In the genomic region with DNA sequence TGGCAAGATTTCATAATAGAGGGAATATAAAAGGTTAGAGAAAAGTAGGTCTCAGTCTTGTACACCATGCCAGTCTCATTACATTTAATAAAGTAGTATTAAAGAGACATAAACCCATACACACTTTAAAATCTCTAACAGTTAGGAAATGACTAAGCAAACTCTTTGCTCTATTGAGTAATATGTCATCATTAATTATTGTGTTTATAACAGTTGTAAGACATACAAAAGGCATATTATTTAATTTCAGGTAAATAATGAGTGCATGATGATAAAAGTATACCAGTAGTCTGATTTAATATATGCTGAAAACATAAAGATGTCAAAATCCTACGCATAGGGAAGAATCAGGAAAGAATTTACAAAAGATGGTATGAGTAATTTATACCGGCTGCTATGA, we compare ENCODE assay signal across 23 cellular contexts. TPM values are rescaled to one million over a fixed set of nuclear protein-coding genes. Genes with fewer than 3 reads are reported as not detected.
A peak's percentile ranks its signal among the peaks of the same experiment; 100 is the strongest.
DNase-seq lines count a peak whose midpoint lies in the region; TF ChIP-seq lines count a peak whose summit lies in the region.
"Had no signal": no experiment of that assay in that cellular context is flagged by ENCODE, and none has a peak within 500 bp of the region (broad histone marks: within the 10 kb centered on the region; RNA-seq: fewer than 3 reads in every experiment).

No MANE protein-coding gene starts in this region.

- TF ChIP-seq CTCF in MCF 10A (IDR thresholded peaks at IDR 0.05; ENCODE audit: unreplicated experiment) = no peak
- no peak for TF ChIP-seq CTCF in breast epithelium (IDR thresholded peaks at IDR 0.05)
- no peak for TF ChIP-seq CTCF in RWPE1 (conservative IDR thresholded peaks at IDR 0.05; ENCODE audit: low read depth)
- no peak for TF ChIP-seq CTCF in epithelial cell of esophagus (IDR thresholded peaks at IDR 0.05; ENCODE audit: insufficient read depth, low read depth, low read length, missing control alignments)
- TF ChIP-seq CTCF in brain microvascular endothelial cell (IDR thresholded peaks at IDR 0.05; ENCODE audit: low read depth, low read length, missing control alignments) = no peak

- no peak overlapping the region for H3K4me3 Mint-ChIP-seq in MCF 10A (ENCODE audit: unreplicated experiment)
- H3K4me3 Mint-ChIP-seq: CD4-positive, alpha-beta T cell had no signal

- in situ Hi-C loops in brain microvascular endothelial cell (cut with HindIII; ENCODE audit: low pct_ligation_motif_present, low sequenced_read_pairs) = no loop called here

- H3K4me3 ChIP-seq in breast epithelium (no peak overlapping the region), epithelial cell of esophagus (ENCODE audit: low read length) (no peak overlapping the region), brain microvascular endothelial cell (ENCODE audit: low read depth, low read length) (no peak overlapping the region)
- H3K4me3 ChIP-seq: BLaER1 had no signal

- no TSS peak for BruUV-seq in MCF 10A (replicated peaks; lab: Mats Ljungman, UMichigan)

- CTCF ChIA-PET in MCF 10A (lab: Yijun Ruan, JAX) = interaction anchor here (0.6 to 1.6 kb wide), 4 partner anchors 9 to 137 kb away, joined by 3 to 11 read pairs (median 4); no protein-coding TSS in a partner anchor
- CTCF ChIA-PET in RWPE1 (lab: Yijun Ruan, JAX) = interaction anchor here (1.2 kb wide), 1 partner anchor 84 kb away, joined by 5 read pairs; no protein-coding TSS in a partner anchor

- no peaks in the 10 kb centered on the region for H3K4me1 ChIP-seq in breast epithelium
- H3K4me1 ChIP-seq: BLaER1 had no signal

- intact Hi-C loops in MCF 10A (cut with micrococcal nuclease) (no loop called here), breast epithelium (cut with DNase I; ENCODE audit: low total_unique reads) (no loop called here)

- DNase-seq in MCF 10A (ENCODE audit: unreplicated experiment) = peak; percentile 38
- DNase-seq in breast epithelium (ENCODE audit: low spot score in 2 of 2) = no peak
- peak; percentile 30 for DNase-seq in RWPE1 (ENCODE audit: low spot score)
- DNase-seq in epithelial cell of esophagus (ENCODE audit: low read depth) = peak; percentile 49
- no peak for DNase-seq in activated T-cell treated with anti-CD3 and anti-CD28 coated beads for 4 hours
- DNase-seq in NCI-H2107 treated with DMSO at 0.1 percent for 48 hours (lab: John Stamatoyannopoulos, UW; ENCODE audit: unreplicated experiment) = no peak
- DNase-seq in HuH-7.5 (ENCODE audit: low spot score) = no peak
- no peak for DNase-seq in brain microvascular endothelial cell
- DNase-seq: 8988T; CD4-positive, alpha-beta T cell; DMS 273 treated with DMSO at 0.1 percent for 48 hours; DMS79; EL; GF-D8; IMR-90; KG1; MM.1S; NCI-H2029; NCI-H446 treated with DMSO at 0.1 percent for 48 hours; RPMI8226; SHP77 treated with DMSO at 0.1 percent for 48 hours; SW 1271 had no signal

- H3K27ac ChIP-seq in breast epithelium (no peak overlapping the region), RWPE1 (no peak overlapping the region), brain microvascular endothelial cell (no peak overlapping the region)
- H3K27ac ChIP-seq: BLaER1 had no signal

- H3K4me1 Mint-ChIP-seq in MCF 10A (ENCODE audit: insufficient read depth, unreplicated experiment) = peaks cover 14% of the 10 kb centered on the region

- H3K36me3 ChIP-seq in breast epithelium (no peaks in the 10 kb centered on the region), brain microvascular endothelial cell (replicated peaks) (no peaks in the 10 kb centered on the region)
- H3K36me3 ChIP-seq: BLaER1 had no signal

- H3K27me3 ChIP-seq in breast epithelium = no peaks in the 10 kb centered on the region
- no peaks in the 10 kb centered on the region for H3K27me3 ChIP-seq in brain microvascular endothelial cell (replicated peaks)
- H3K27me3 ChIP-seq: BLaER1 had no signal

- POLR2A ChIA-PET in MCF 10A (lab: Yijun Ruan, JAX) (interaction anchor here (0.7 to 0.9 kb wide), 2 partner anchors 13 to 93 kb away, joined by 3 to 4 read pairs; a partner anchor contains a TSS), RWPE1 (lab: Yijun Ruan, JAX; ENCODE audit: low non-redundant PET) (no interaction called here)

- no peak for TF ChIP-seq POLR2A in breast epithelium (IDR thresholded peaks at IDR 0.05)

- H3K27me3 Mint-ChIP-seq in MCF 10A (ENCODE audit: insufficient read depth, unreplicated experiment) = no peaks in the 10 kb centered on the region

- H3K27ac Mint-ChIP-seq in MCF 10A (ENCODE audit: low read depth, unreplicated experiment) = no peak overlapping the region
- H3K27ac Mint-ChIP-seq: CD4-positive, alpha-beta T cell had no signal

- H3K36me3 Mint-ChIP-seq in MCF 10A (ENCODE audit: insufficient read depth, unreplicated experiment) = no peaks in the 10 kb centered on the region

- no peaks in the 10 kb centered on the region for H3K9me3 ChIP-seq in breast epithelium
- H3K9me3 ChIP-seq: BLaER1 had no signal

- no peaks in the 10 kb centered on the region for H3K9me3 Mint-ChIP-seq in MCF 10A (ENCODE audit: unreplicated experiment)
- H3K9me3 Mint-ChIP-seq: CD4-positive, alpha-beta T cell had no signal

RNA-seq across cellular contexts. Expression of a gene that starts 31.0 kb away (rescaled TPM):
- total RNA-seq in MCF 10A (2022) = 3.2 and 4.9 TPM in 2 replicates
- 1 to 10 TPM in 1 of 3 donors, not detected in 2; 3.3 TPM for total RNA-seq in breast epithelium
- total RNA-seq: CD4-positive, alpha-beta T cell; IMR-90 had no signal

RNA-seq across cellular contexts. Expression of a gene that starts 53.0 kb away (rescaled TPM):
- not detected in 2 replicates for total RNA-seq in MCF 10A (2022)
- under 1 TPM in 1 of 3 donors, not detected in 2; 0.66 TPM for total RNA-seq in breast epithelium
- total RNA-seq: CD4-positive, alpha-beta T cell; IMR-90 had no signal

Comparison
In these comparisons a context has a peak if more than half of its experiments do, and no peak if none do; other contexts are left out.
1. DNase-seq: peak in MCF 10A (single experiment), RWPE1 (single experiment) and epithelial cell of esophagus (single experiment); none in breast epithelium (0 of 2), activated T-cell treated with anti-CD3 and anti-CD28 coated beads for 4 hours (single experiment), NCI-H2107 treated with DMSO at 0.1 percent for 48 hours (single experiment), HuH-7.5 (single experiment) and brain microvascular endothelial cell (single experiment).